In genomic region chr2:38494394-38494793, GRCh38 we compare ENCODE assay signal across 28 cellular contexts.
"Had no signal": no experiment of that assay in that cellular context is flagged by ENCODE, and none has a peak within 500 bp of the region (broad histone marks: within the 10 kb centered on the region; RNA-seq: fewer than 3 reads in every experiment).

No MANE protein-coding gene starts in this region.

- H3K4me3 ChIP-seq: breast epithelium, neural progenitor cell, sigmoid colon, stomach, thyroid gland, upper lobe of left lung had no signal

- H3K36me3 Mint-ChIP-seq: activated naive CD4-positive, alpha-beta T cell treated with anti-CD3 and anti-CD28 coated beads, Interleukin-2, amount 50 U/mL, for 24 hours; naive thymus-derived CD4-positive, alpha-beta T cell; neural progenitor cell; stimulated activated naive B cell treated with anti-CD40 and anti-IgM and Interleukin-4, amounts not matched to agents 10 μg/mL and 1 μg/mL and 100 μg/mL, for 72 hours; T-cell had no signal

- H3K4me3 Mint-ChIP-seq: activated B cell treated with CpG ODN at 0.5 μM for 24 hours; activated CD8-positive, alpha-beta T cell treated with anti-CD3 and anti-CD28 coated beads for 36 hours; activated naive CD4-positive, alpha-beta T cell treated with anti-CD3 and anti-CD28 coated beads, Interleukin-2, amount 50 U/mL, for 24 hours; activated naive CD8-positive, alpha-beta T cell treated with anti-CD3 and anti-CD28 coated beads, Interleukin-2, amount 50 U/mL, for 24 hours; activated T-cell treated with anti-CD3 and anti-CD28 coated beads, Interleukin-2, amount 50 U/mL, for 4 hours; activated T-helper 17 cell treated with anti-CD3 and anti-CD28 coated beads, Interleukin-2, amount 50 U/mL, for 72 hours; central memory CD8-positive, alpha-beta T cell; naive thymus-derived CD4-positive, alpha-beta T cell; neural progenitor cell; stimulated activated naive B cell treated with anti-CD40 and anti-IgM and Interleukin-4, amounts not matched to agents 10 μg/mL and 1 μg/mL and 100 μg/mL, for 72 hours; T-cell; T-helper 2 cell treated with Interferon-gamma antibody and Interleukin-4, amounts not matched to agents 5 μg/mL and 100 μg/mL, for 36 hours had no signal

- DNase-seq: activated B cell treated with CpG ODN at 0.5 μM for 24 hours; activated CD4-positive, alpha-beta T cell treated with anti-CD3 and anti-CD28 coated beads, Interleukin-2, amount 50 U/mL, for 1 hour; activated CD8-positive, alpha-beta T cell treated with anti-CD3 and anti-CD28 coated beads for 36 hours; activated naive CD8-positive, alpha-beta T cell treated with anti-CD3 and anti-CD28 coated beads, Interleukin-2, amount 50 U/mL, for 24 hours; activated T-cell treated with anti-CD3 and anti-CD28 coated beads, Interleukin-2, amount 50 U/mL, for 4 hours; dermis blood vessel endothelial cell; effector CD4-positive, alpha-beta T cell; head of caudate nucleus; hippocampal formation; left cardiac atrium; mammary epithelial cell; naive thymus-derived CD4-positive, alpha-beta T cell; occipital lobe; sigmoid colon; stimulated activated CD4-positive, alpha-beta T cell treated with anti-CD3 and anti-CD28 coated beads, Interleukin-15, amount 100 ng/mL, for 24 hours; stimulated activated CD4-positive, alpha-beta T cell treated with anti-CD3 and anti-CD28 coated beads, Interleukin-2, amount 100 ng/mL, for 24 hours; stimulated activated naive B cell treated with anti-CD40 and anti-IgM and Interleukin-4, amounts not matched to agents 10 μg/mL and 1 μg/mL and 100 μg/mL, for 72 hours; stomach; T-cell; thyroid gland; upper lobe of left lung had no signal

- H3K36me3 ChIP-seq: breast epithelium, neural progenitor cell, sigmoid colon, stomach, thyroid gland, upper lobe of left lung had no signal

- H3K27ac Mint-ChIP-seq: activated B cell treated with CpG ODN at 0.5 μM for 24 hours; activated CD8-positive, alpha-beta T cell treated with anti-CD3 and anti-CD28 coated beads for 36 hours; activated naive CD4-positive, alpha-beta T cell treated with anti-CD3 and anti-CD28 coated beads, Interleukin-2, amount 50 U/mL, for 24 hours; activated naive CD8-positive, alpha-beta T cell treated with anti-CD3 and anti-CD28 coated beads, Interleukin-2, amount 50 U/mL, for 24 hours; activated T-helper 17 cell treated with anti-CD3 and anti-CD28 coated beads, Interleukin-2, amount 50 U/mL, for 72 hours; naive thymus-derived CD4-positive, alpha-beta T cell; neural progenitor cell; stimulated activated naive B cell treated with anti-CD40 and anti-IgM and Interleukin-4, amounts not matched to agents 10 μg/mL and 1 μg/mL and 100 μg/mL, for 72 hours; T-cell; T-helper 2 cell treated with Interferon-gamma antibody and Interleukin-4, amounts not matched to agents 5 μg/mL and 100 μg/mL, for 36 hours had no signal

- H3K9me3 Mint-ChIP-seq: activated B cell treated with CpG ODN at 0.5 μM for 24 hours; activated CD8-positive, alpha-beta T cell treated with anti-CD3 and anti-CD28 coated beads for 36 hours; activated naive CD4-positive, alpha-beta T cell treated with anti-CD3 and anti-CD28 coated beads, Interleukin-2, amount 50 U/mL, for 24 hours; activated naive CD8-positive, alpha-beta T cell treated with anti-CD3 and anti-CD28 coated beads, Interleukin-2, amount 50 U/mL, for 24 hours; activated T-cell treated with anti-CD3 and anti-CD28 coated beads, Interleukin-2, amount 50 U/mL, for 4 hours; activated T-helper 17 cell treated with anti-CD3 and anti-CD28 coated beads, Interleukin-2, amount 50 U/mL, for 72 hours; naive thymus-derived CD4-positive, alpha-beta T cell; neural progenitor cell; T-cell; T-helper 2 cell treated with Interferon-gamma antibody and Interleukin-4, amounts not matched to agents 5 μg/mL and 100 μg/mL, for 36 hours had no signal

- H3K27me3 ChIP-seq: breast epithelium, neural progenitor cell, sigmoid colon, stomach, thyroid gland, upper lobe of left lung had no signal

- ATAC-seq: activated CD8-positive, alpha-beta T cell treated with anti-CD3 and anti-CD28 coated beads for 36 hours; activated naive CD8-positive, alpha-beta T cell treated with anti-CD3 and anti-CD28 coated beads, Interleukin-2, amount 50 U/mL, for 24 hours; activated T-cell treated with anti-CD3 and anti-CD28 coated beads, Interleukin-2, amount 50 U/mL, for 4 hours; activated T-helper 17 cell treated with anti-CD3 and anti-CD28 coated beads, Interleukin-2, amount 50 U/mL, for 72 hours; left cardiac atrium; naive thymus-derived CD4-positive, alpha-beta T cell; stimulated activated naive B cell treated with anti-CD40 and anti-IgM and Interleukin-4, amounts not matched to agents 10 μg/mL and 1 μg/mL and 100 μg/mL, for 72 hours; T-cell had no signal

- H3K27me3 Mint-ChIP-seq: activated B cell treated with CpG ODN at 0.5 μM for 24 hours; activated naive CD4-positive, alpha-beta T cell treated with anti-CD3 and anti-CD28 coated beads, Interleukin-2, amount 50 U/mL, for 24 hours; central memory CD8-positive, alpha-beta T cell; stimulated activated naive B cell treated with anti-CD40 and anti-IgM and Interleukin-4, amounts not matched to agents 10 μg/mL and 1 μg/mL and 100 μg/mL, for 72 hours; T-cell had no signal

- H3K27ac ChIP-seq: breast epithelium, epithelial cell of prostate, neural progenitor cell, thyroid gland, upper lobe of left lung had no signal

- H3K4me1 ChIP-seq: breast epithelium, neural progenitor cell, upper lobe of left lung had no signal

- H3K9me3 ChIP-seq: breast epithelium, sigmoid colon, stomach, thyroid gland, upper lobe of left lung had no signal
